ENCODE assay signal across 18 cellular contexts in the genomic region with DNA sequence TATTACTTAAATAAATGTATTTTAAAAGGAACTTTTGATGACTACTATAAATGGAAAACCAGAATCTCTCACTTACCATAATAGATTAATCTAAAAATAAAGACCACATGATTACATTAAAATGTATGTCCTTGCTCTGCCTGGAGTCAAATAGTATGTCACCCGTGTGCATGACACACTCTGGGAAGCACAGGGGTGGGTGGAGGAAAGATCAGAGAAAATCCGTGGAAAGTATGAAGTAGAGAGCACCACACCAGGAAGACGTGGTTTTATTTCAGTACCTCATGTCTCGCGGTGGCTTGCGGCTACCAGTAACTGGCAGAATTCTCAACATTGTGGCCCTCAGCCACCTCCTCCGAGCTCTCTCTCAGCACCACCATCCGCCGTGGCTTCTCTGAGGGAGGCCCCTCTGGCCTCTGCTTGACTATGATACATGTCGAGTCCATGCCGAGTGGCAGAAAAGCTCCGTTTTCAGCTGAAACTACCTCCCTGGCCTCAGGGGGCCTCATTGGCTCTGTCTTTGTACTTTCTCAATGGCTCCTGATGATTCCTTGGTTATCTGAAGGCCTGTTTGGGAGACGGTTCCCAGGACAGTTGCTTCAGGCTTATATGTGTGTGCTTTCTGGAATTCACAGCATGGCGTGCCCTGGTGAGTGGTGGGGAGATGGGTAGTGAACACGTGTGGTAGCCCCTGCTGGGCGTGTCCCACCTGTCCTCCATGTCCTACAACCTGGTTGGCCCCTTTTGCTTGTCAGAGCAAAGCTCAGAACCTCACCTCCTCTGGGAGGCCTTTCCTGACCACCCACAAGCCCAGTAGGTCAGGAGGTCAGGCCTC. TPM values are rescaled to one million over a fixed set of nuclear protein-coding genes. Genes with fewer than 3 reads are reported as not detected.
A peak's percentile ranks its signal among the peaks of the same experiment; 100 is the strongest.
DNase-seq lines count a peak whose midpoint lies in the region; ATAC-seq, FAIRE-seq and TF ChIP-seq lines count a peak whose summit lies in the region.
"Had no signal": no experiment of that assay in that cellular context is flagged by ENCODE, and none has a peak within 500 bp of the region (broad histone marks: within the 10 kb centered on the region; RNA-seq: fewer than 3 reads in every experiment).

No MANE protein-coding gene starts in this region.

- peaks cover 5% of the 10 kb centered on the region for H3K4me1 Mint-ChIP-seq in activated T-helper 17 cell treated with anti-CD3 and anti-CD28 coated beads, Interleukin-2, amount 50 U/mL, for 72 hours
- H3K4me1 Mint-ChIP-seq in CD4-positive, alpha-beta memory T cell = peaks cover 0 to 2% (median 0%) of the 10 kb centered on the region in 4 donors
- H3K4me1 Mint-ChIP-seq: brain had no signal

- peak overlapping the region; percentile 14 for H3K4me3 Mint-ChIP-seq in activated T-helper 17 cell treated with anti-CD3 and anti-CD28 coated beads, Interleukin-2, amount 50 U/mL, for 72 hours
- peak overlapping the region in 1 of 8 donors; percentile 55 for H3K4me3 Mint-ChIP-seq in CD4-positive, alpha-beta memory T cell
- H3K4me3 Mint-ChIP-seq: brain had no signal

- no peaks in the 10 kb centered on the region for H3K79me1 ChIP-seq in mesenchymal stem cell (replicated peaks; ENCODE audit: low read length, poor library complexity, severe bottlenecking)

- no peak overlapping the region for H2BK120ac ChIP-seq in mesenchymal stem cell (ENCODE audit: low read depth, low read length)

- POLR2A ChIA-PET in CD4-positive, alpha-beta memory T cell (lab: Charles Lee; ENCODE audit: partially characterized antibody) = no interaction called here

- no peak overlapping the region for H3K4ac ChIP-seq in mesenchymal stem cell (ENCODE audit: low read depth in 1 of 2, low read length in 2 of 2)

- H2AK5ac ChIP-seq in mesenchymal stem cell (ENCODE audit: low read length, severe bottlenecking) = no peak overlapping the region

- H4K8ac ChIP-seq in mesenchymal stem cell (ENCODE audit: low read length) = peak overlapping the region; percentile 12

- H3K27ac ChIP-seq in mesenchymal stem cell (ENCODE audit: low read length, poor library complexity, severe bottlenecking) (no peak overlapping the region), osteoblast (ENCODE audit: low read depth, low read length) (no peak overlapping the region)
- H3K27ac ChIP-seq in CD4-positive, alpha-beta memory T cell (ENCODE audit: low read depth, low read length) = no peak overlapping the region
- H3K27ac ChIP-seq: HL-60, left ventricle myocardium inferior, skin epidermis had no signal

- H3K36me3 ChIP-seq in mesenchymal stem cell (ENCODE audit: control insufficient read depth in 1 of 2, insufficient read depth in 2 of 2, low read depth in 1 of 2, low read length in 2 of 2) (peaks cover 0 to 3% of the 10 kb centered on the region in 2 experiments), osteoblast (ENCODE audit: insufficient read depth, low read length) (no peaks in the 10 kb centered on the region)
- peaks cover under 1% of the 10 kb centered on the region for H3K36me3 ChIP-seq in CD4-positive, alpha-beta memory T cell (ENCODE audit: insufficient read depth, low read length)
- H3K36me3 ChIP-seq: left ventricle myocardium inferior had no signal

- H3K4me1 ChIP-seq in mesenchymal stem cell (ENCODE audit: control insufficient read depth, insufficient read depth, low read depth, low read length) (no peaks in the 10 kb centered on the region), osteoblast (ENCODE audit: insufficient read depth, low read length) (no peaks in the 10 kb centered on the region)
- H3K4me1 ChIP-seq in CD4-positive, alpha-beta memory T cell (ENCODE audit: insufficient read depth, low read length) = no peaks in the 10 kb centered on the region
- H3K4me1 ChIP-seq: left ventricle myocardium inferior had no signal

- H3K9me3 ChIP-seq in mesenchymal stem cell (ENCODE audit: control insufficient read depth, low read length) = no peaks in the 10 kb centered on the region
- H3K9me3 ChIP-seq in osteoblast (ENCODE audit: low read depth, low read length) = no peaks in the 10 kb centered on the region
- H3K9me3 ChIP-seq in CD4-positive, alpha-beta memory T cell (ENCODE audit: control insufficient read depth in 1 of 2, low read length in 2 of 2) = no peaks in the 10 kb centered on the region
- H3K9me3 ChIP-seq: left ventricle myocardium inferior, SK-N-SH had no signal

- TF ChIP-seq CTCF in osteoblast (IDR thresholded peaks at IDR 0.05; ENCODE audit: extremely low read depth, low read depth, low read length) = no peak

- H3K9ac ChIP-seq in mesenchymal stem cell (ENCODE audit: low read length) = no peak overlapping the region
- H3K9ac ChIP-seq: SK-N-SH had no signal

- no peak overlapping the region for H3K4me3 ChIP-seq in mesenchymal stem cell (ENCODE audit: insufficient read depth in 1 of 2, low read depth in 1 of 2, low read length in 2 of 2)
- no peak overlapping the region for H3K4me3 ChIP-seq in osteoblast (ENCODE audit: insufficient read depth, low read length)
- H3K4me3 ChIP-seq in CD4-positive, alpha-beta memory T cell (ENCODE audit: low read length in 2 of 2) = no peak overlapping the region
- H3K4me3 ChIP-seq: left ventricle myocardium inferior had no signal

- intact Hi-C loops in CD4-positive, alpha-beta memory T cell (cut with micrococcal nuclease) = no loop called here

- H3K4me2 ChIP-seq in mesenchymal stem cell (ENCODE audit: low read length, poor library complexity, severe bottlenecking) (no peak overlapping the region), osteoblast (ENCODE audit: insufficient read depth, low read length) (no peak overlapping the region)
- H3K4me2 ChIP-seq: SK-N-SH had no signal

- peak overlapping the region; percentile 48 for H3K27ac Mint-ChIP-seq in activated T-helper 17 cell treated with anti-CD3 and anti-CD28 coated beads, Interleukin-2, amount 50 U/mL, for 72 hours
- H3K27ac Mint-ChIP-seq in CD4-positive, alpha-beta memory T cell = peak overlapping the region in 2 of 7 donors; percentile 3 to 57
- H3K27ac Mint-ChIP-seq: brain had no signal

- H3K27me3 ChIP-seq in mesenchymal stem cell (ENCODE audit: control insufficient read depth in 1 of 2, insufficient read depth in 1 of 2, low read length in 2 of 2) (peaks cover 0 to 3% of the 10 kb centered on the region in 2 experiments), osteoblast (ENCODE audit: insufficient read depth, low read length) (no peaks in the 10 kb centered on the region)
- no peaks in the 10 kb centered on the region for H3K27me3 ChIP-seq in CD4-positive, alpha-beta memory T cell (ENCODE audit: insufficient read depth, low read length)

- no peaks in the 10 kb centered on the region for H3K27me3 Mint-ChIP-seq in activated T-helper 17 cell treated with anti-CD3 and anti-CD28 coated beads, Interleukin-2, amount 50 U/mL, for 72 hours
- no peaks in the 10 kb centered on the region for H3K27me3 Mint-ChIP-seq in CD4-positive, alpha-beta memory T cell
- H3K27me3 Mint-ChIP-seq: brain had no signal

- CTCF ChIA-PET in CD4-positive, alpha-beta memory T cell (lab: Charles Lee; ENCODE audit: partially characterized antibody) = interaction anchor here (1.1 kb wide), 1 partner anchor 18 kb away, joined by 3 read pairs; no protein-coding TSS in a partner anchor

- WGBS in mesenchymal stem cell = 90% methylated on average over 14 of the region's 16 CpGs

- ATAC-seq in activated T-helper 17 cell treated with anti-CD3 and anti-CD28 coated beads, Interleukin-2, amount 50 U/mL, for 72 hours (replicated peaks) = peak; percentile 87

- H2AFZ ChIP-seq in mesenchymal stem cell (ENCODE audit: low read depth, low read length) (no peak overlapping the region), osteoblast (ENCODE audit: low read length) (no peak overlapping the region)

- no peaks in the 10 kb centered on the region for H4K20me1 ChIP-seq in osteoblast (ENCODE audit: insufficient read depth, low read length)

- FAIRE-seq in HTR-8/SVneo (lab: Jason Lieb, UNC) = no peak
- FAIRE-seq: D721Med had no signal

- H2BK12ac ChIP-seq in mesenchymal stem cell (ENCODE audit: low read length in 2 of 2) = no peak overlapping the region

- H2BK15ac ChIP-seq in mesenchymal stem cell (ENCODE audit: low read depth, poor library complexity, severe bottlenecking) = no peak overlapping the region

- peak; percentile 6 for DNase-seq in stimulated activated naive CD4-positive, alpha-beta T cell treated with Interleukin-2 at 50 U/mL for 16 hours (lab: John Stamatoyannopoulos, UW)
- DNase-seq in stimulated activated naive CD4-positive, alpha-beta T cell (lab: John Stamatoyannopoulos, UW) = no peak
- DNase-seq in mesenchymal stem cell (no peak), HTR-8/SVneo (ENCODE audit: insufficient read length, low spot score) (no peak), NCI-H446 treated with DMSO at 0.1 percent for 48 hours (lab: John Stamatoyannopoulos, UW) (no peak), osteoblast (ENCODE audit: insufficient read length, low spot score, missing footprints) (no peak)
- DNase-seq in CD4-positive, alpha-beta memory T cell = no peak
- DNase-seq: activated CD4-positive, alpha-beta T cell treated with anti-CD3 and anti-CD28 coated beads, Interleukin-2, amount 50 U/mL, for 1 hour; activated effector memory CD4-positive, alpha-beta T cell treated with anti-CD3 and anti-CD28 coated beads, Interleukin-2, amount 50 U/mL, for 16 hours; left ventricle myocardium inferior; NCI-H510A treated with DMSO at 0.1 percent for 48 hours; SK-N-SH; stimulated activated CD4-positive, alpha-beta T cell treated with anti-CD3 and anti-CD28 coated beads, Interleukin-2, amount 100 ng/mL, for 24 hours had no signal

- H2BK5ac ChIP-seq in mesenchymal stem cell (ENCODE audit: low read depth, low read length, poor library complexity, severe bottlenecking) = no peak overlapping the region

- no peaks in the 10 kb centered on the region for H3K36me3 Mint-ChIP-seq in activated T-helper 17 cell treated with anti-CD3 and anti-CD28 coated beads, Interleukin-2, amount 50 U/mL, for 72 hours (ENCODE audit: low read depth)
- peaks cover 2 to 15% of the 10 kb centered on the region in 2 donors for H3K36me3 Mint-ChIP-seq in CD4-positive, alpha-beta memory T cell

- H3K79me2 ChIP-seq in osteoblast (ENCODE audit: insufficient read depth, low read length) = no peaks in the 10 kb centered on the region

- H3K23ac ChIP-seq in mesenchymal stem cell (ENCODE audit: low read length in 2 of 2) = no peak overlapping the region

- H3K9me3 Mint-ChIP-seq in activated T-helper 17 cell treated with anti-CD3 and anti-CD28 coated beads, Interleukin-2, amount 50 U/mL, for 72 hours = no peaks in the 10 kb centered on the region
- no peaks in the 10 kb centered on the region for H3K9me3 Mint-ChIP-seq in CD4-positive, alpha-beta memory T cell

- H3K18ac ChIP-seq in mesenchymal stem cell (ENCODE audit: low read depth in 1 of 2, low read length in 2 of 2) = no peak overlapping the region

- H3K14ac ChIP-seq in mesenchymal stem cell (ENCODE audit: low read length in 2 of 2) = no peak overlapping the region

- H4K91ac ChIP-seq in mesenchymal stem cell (ENCODE audit: low read length) = no peak overlapping the region

RNA-seq across cellular contexts. Expression of a gene that starts 49.8 kb away (rescaled TPM):
- total RNA-seq in activated T-helper 17 cell treated with anti-CD3 and anti-CD28 coated beads, Interleukin-2, amount 50 U/mL, for 72 hours = 10 to 100 TPM in 1 of 2 donors, 1 to 10 TPM in 1; 7.4 to 10.6 TPM
- 11.3 TPM for polyA plus RNA-seq in mesenchymal stem cell (2013, experiment 1 of 2)
- 11.0 TPM for polyA plus RNA-seq in mesenchymal stem cell (2013, experiment 2 of 2)
- 11.5 and 17.7 TPM in 2 replicates for total RNA-seq in osteoblast
- total RNA-seq in CD4-positive, alpha-beta memory T cell = 10 to 100 TPM; 17.9 to 18.3 TPM
- polyA plus RNA-seq in CD4-positive, alpha-beta memory T cell = 10 to 100 TPM; 20.1 to 22.4 TPM
